In genomic region chr7:76122516-76123239, GRCh38 we compare ENCODE assay signal across 29 cellular contexts.
DNase-seq lines count a peak whose midpoint lies in the region; ATAC-seq, FAIRE-seq and TF ChIP-seq lines count a peak whose summit lies in the region.
"Had no signal": no experiment of that assay in that cellular context is flagged by ENCODE, and none has a peak within 500 bp of the region (broad histone marks: within the 10 kb centered on the region; RNA-seq: fewer than 3 reads in every experiment).

No MANE protein-coding gene starts in this region.

- FAIRE-seq in H54 (lab: Jason Lieb, UNC) (peak; percentile 11), K562 (lab: Jason Lieb, UNC) (no peak)
- FAIRE-seq: HTR-8/SVneo had no signal

- no peaks in the 10 kb centered on the region for H3K9me1 ChIP-seq in K562 (ENCODE audit: control insufficient read depth, insufficient read depth, low read length)

- no peak for DNase-seq in activated T-cell treated with anti-CD3 and anti-CD28 coated beads, Interleukin-2, amount 50 U/mL, for 24 hours
- DNase-seq in activated T-cell treated with anti-CD3 and anti-CD28 coated beads, Interleukin-2, amount 50 U/mL, for 4 hours: no peak
- no peak for DNase-seq in H54 (ENCODE audit: insufficient read length, low spot score)
- no peak for DNase-seq in K562 (ENCODE audit: extremely low read depth in 1 of 4, low spot score in 3 of 4)
- DNase-seq in neural crest cell (ENCODE audit: low read depth, low spot score): no peak
- no peak for DNase-seq in NCI-H2171 treated with DMSO at 0.1 percent for 48 hours (lab: John Stamatoyannopoulos, UW)
- DNase-seq: activated CD8-positive, alpha-beta memory T cell treated with anti-CD3 and anti-CD28 coated beads for 24 hours; activated naive CD4-positive, alpha-beta T cell treated with anti-CD3 and anti-CD28 coated beads, Interleukin-2, amount 50 U/mL, for 16 hours; activated T-cell treated with anti-CD3 and anti-CD28 coated beads, Interleukin-2, amount 50 U/mL, for 48 hours; CD4-positive, CD25-positive, alpha-beta regulatory T cell; dorsolateral prefrontal cortex; foreskin fibroblast; immature natural killer cell; Karpas-422; NCI-H1417 treated with DMSO at 0.1 percent for 48 hours; NCI-H2107; NCI-H526; posterior cingulate gyrus; RPMI8226; substantia nigra; T1000 had no signal

- H3K27me3 ChIP-seq in K562 (ENCODE audit: control insufficient read depth in 2 of 2, insufficient read depth in 2 of 2, low read length in 2 of 2): no peaks in the 10 kb centered on the region
- H3K27me3 ChIP-seq: ascending aorta, dorsolateral prefrontal cortex, hepatocyte, neural progenitor cell had no signal

- H3K27ac Mint-ChIP-seq in activated T-cell treated with anti-CD3 and anti-CD28 coated beads, Interleukin-2, amount 50 U/mL, for 24 hours: peak overlapping the region; percentile 10
- H3K27ac Mint-ChIP-seq in neural crest cell (ENCODE audit: unreplicated experiment): peak overlapping the region; percentile 44
- H3K27ac Mint-ChIP-seq: CD4-positive, CD25-positive, alpha-beta regulatory T cell; immature natural killer cell; neural progenitor cell had no signal

- no peaks in the 10 kb centered on the region for H3K79me2 ChIP-seq in K562 (ENCODE audit: control insufficient read depth, insufficient read depth, low read length)
- H3K79me2 ChIP-seq: hepatocyte had no signal

- no peaks in the 10 kb centered on the region for H3K36me3 ChIP-seq in K562 (ENCODE audit: control insufficient read depth, insufficient read depth, low read length)
- H3K36me3 ChIP-seq: ascending aorta, neural progenitor cell had no signal

- no TSS peak for BruUV-seq in K562 (replicated peaks; lab: Mats Ljungman, UMichigan)

- no peak for TF ChIP-seq EP300 in K562 (IDR thresholded peaks at IDR 0.05; ENCODE audit: low read length)

- CTCF ChIA-PET in K562 (lab: Yijun Ruan, JAX; ENCODE audit: low intra/inter-chr PET ratio): no interaction called here

- no peak overlapping the region for H3K27ac ChIP-seq in K562 (ENCODE audit: extremely low read depth, low read depth, low read length)
- H3K27ac ChIP-seq: ascending aorta, dorsolateral prefrontal cortex, hepatocyte, neural progenitor cell had no signal

- in situ Hi-C loops in K562 (cut with MboI): no loop called here

- TF ChIP-seq POLR2A in H54 (IDR thresholded peaks at IDR 0.05; ENCODE audit: low read depth, low read length) (no peak), K562 (conservative IDR thresholded peaks at IDR 0.05) (no peak)

- no peaks in the 10 kb centered on the region for H3K36me3 Mint-ChIP-seq in activated T-cell treated with anti-CD3 and anti-CD28 coated beads, Interleukin-2, amount 50 U/mL, for 24 hours (ENCODE audit: low read depth)
- H3K36me3 Mint-ChIP-seq in activated T-cell treated with anti-CD3 and anti-CD28 coated beads, Interleukin-2, amount 50 U/mL, for 4 hours (ENCODE audit: insufficient read depth): no peaks in the 10 kb centered on the region
- no peaks in the 10 kb centered on the region for H3K36me3 Mint-ChIP-seq in neural crest cell (ENCODE audit: low read depth)
- H3K36me3 Mint-ChIP-seq: CD4-positive, CD25-positive, alpha-beta regulatory T cell; immature natural killer cell; neural progenitor cell had no signal

- H3K4me3 Mint-ChIP-seq in activated T-cell treated with anti-CD3 and anti-CD28 coated beads, Interleukin-2, amount 50 U/mL, for 24 hours: no peak overlapping the region
- H3K4me3 Mint-ChIP-seq in activated T-cell treated with anti-CD3 and anti-CD28 coated beads, Interleukin-2, amount 50 U/mL, for 4 hours: no peak overlapping the region
- no peak overlapping the region for H3K4me3 Mint-ChIP-seq in neural crest cell
- H3K4me3 Mint-ChIP-seq: CD4-positive, CD25-positive, alpha-beta regulatory T cell; central memory CD8-positive, alpha-beta T cell; immature natural killer cell; neural progenitor cell had no signal

- H3K4me3 ChIP-seq in K562: no peak overlapping the region
- H3K4me3 ChIP-seq: ascending aorta, dorsolateral prefrontal cortex, hepatocyte, neural progenitor cell had no signal

- TF ChIP-seq CTCF in K562 (IDR thresholded peaks at IDR 0.05 in 2 of 3, conservative IDR thresholded peaks at IDR 0.05 in 1 of 3; ENCODE audit: insufficient read depth in 2 of 3, low read depth in 1 of 3, low read length in 3 of 3): no peak
- TF ChIP-seq CTCF in neural crest cell (conservative IDR thresholded peaks at IDR 0.05): no peak

- H3K27me3 Mint-ChIP-seq in activated T-cell treated with anti-CD3 and anti-CD28 coated beads, Interleukin-2, amount 50 U/mL, for 24 hours: no peaks in the 10 kb centered on the region
- H3K27me3 Mint-ChIP-seq in activated T-cell treated with anti-CD3 and anti-CD28 coated beads, Interleukin-2, amount 50 U/mL, for 4 hours (ENCODE audit: low read depth): no peaks in the 10 kb centered on the region
- peaks cover 6% of the 10 kb centered on the region for H3K27me3 Mint-ChIP-seq in neural crest cell (ENCODE audit: low read depth)
- H3K27me3 Mint-ChIP-seq: central memory CD8-positive, alpha-beta T cell had no signal

- 45% methylated on average over 3 of the region's 3 CpGs for WGBS in K562 (ENCODE audit: insufficient coverage, low coverage, missing lambda C conversion rate)

- no peaks in the 10 kb centered on the region for H3K9me3 Mint-ChIP-seq in activated T-cell treated with anti-CD3 and anti-CD28 coated beads, Interleukin-2, amount 50 U/mL, for 24 hours
- H3K9me3 Mint-ChIP-seq in activated T-cell treated with anti-CD3 and anti-CD28 coated beads, Interleukin-2, amount 50 U/mL, for 4 hours: no peaks in the 10 kb centered on the region
- no peaks in the 10 kb centered on the region for H3K9me3 Mint-ChIP-seq in neural crest cell
- H3K9me3 Mint-ChIP-seq: central memory CD8-positive, alpha-beta T cell; immature natural killer cell; neural progenitor cell had no signal

- POLR2A ChIA-PET in K562 (lab: Yijun Ruan, JAX): no interaction called here

- no peak overlapping the region for H3K4me2 ChIP-seq in K562 (ENCODE audit: insufficient read depth, low read length)
- H3K4me2 ChIP-seq: hepatocyte, neural progenitor cell had no signal

- H3K4me1 Mint-ChIP-seq in activated T-cell treated with anti-CD3 and anti-CD28 coated beads, Interleukin-2, amount 50 U/mL, for 24 hours (ENCODE audit: low read depth): peaks cover 14% of the 10 kb centered on the region
- peaks cover 15% of the 10 kb centered on the region for H3K4me1 Mint-ChIP-seq in activated T-cell treated with anti-CD3 and anti-CD28 coated beads, Interleukin-2, amount 50 U/mL, for 4 hours (ENCODE audit: low read depth)
- peaks cover 2% of the 10 kb centered on the region for H3K4me1 Mint-ChIP-seq in neural crest cell
- H3K4me1 Mint-ChIP-seq: CD4-positive, CD25-positive, alpha-beta regulatory T cell; central memory CD8-positive, alpha-beta T cell; immature natural killer cell had no signal

- no peaks in the 10 kb centered on the region for H4K20me1 ChIP-seq in K562 (replicated peaks; ENCODE audit: control insufficient read depth, insufficient read depth, low read length)

- 0 out of 2 replicates have a peak overlapping the region, but pooled peaks have one; percentile 8 for H2AFZ ChIP-seq in K562 (ENCODE audit: low read depth, low read length)
- H2AFZ ChIP-seq: hepatocyte, neural progenitor cell had no signal

- peaks cover 0 to 4% of the 10 kb centered on the region in 2 experiments; a peak in 3 of 5 replicates for H3K4me1 ChIP-seq in K562 (replicated peaks in 1 of 2; ENCODE audit: control insufficient read depth in 2 of 2, insufficient read depth in 2 of 2, low read length in 2 of 2)
- H3K4me1 ChIP-seq: ascending aorta had no signal

- intact Hi-C loops in K562 (cut with micrococcal nuclease): no loop called here

- no peak overlapping the region for H3K9ac ChIP-seq in K562 (ENCODE audit: insufficient read depth in 1 of 2, low read depth in 2 of 2, low read length in 2 of 2)
- H3K9ac ChIP-seq: neural progenitor cell had no signal

- no peak for ATAC-seq in activated T-cell treated with anti-CD3 and anti-CD28 coated beads, Interleukin-2, amount 50 U/mL, for 4 hours
- ATAC-seq in K562: 0 out of 3 replicates have a peak, but pooled peaks have one; percentile 27
- no peak for ATAC-seq in HG02763 (IDR thresholded peaks at IDR 0.05; ENCODE audit: unreplicated experiment)
- ATAC-seq: activated CD4-positive, CD25-positive, alpha-beta regulatory T cell treated with anti-CD3 and anti-CD28 coated beads, Interleukin-2, amount 50 U/mL, for 24 hours; SK-N-SH treated with all-trans-retinoic acid at 6 μM for 48 hours had no signal

- no peaks in the 10 kb centered on the region for H3K9me3 ChIP-seq in K562 (replicated peaks; ENCODE audit: control insufficient read depth, insufficient read depth, low read depth, low read length)
- H3K9me3 ChIP-seq: ascending aorta had no signal

- TF ChIP-seq RAD21 in K562 (CRISPR knock-in tag; conservative IDR thresholded peaks at IDR 0.05 in 1 of 2, IDR thresholded peaks at IDR 0.05 in 1 of 2): no peak

TF ChIP-seq in K562, 482 proteins besides CTCF, POLR2A, EP300 and RAD21:
- no peak for TF ChIP-seq RBM25 (IDR thresholded peaks at IDR 0.05; ENCODE audit: low read depth, low read length, severe bottlenecking)
